18 cellular contexts compared by ENCODE assay signal in the genomic region with DNA sequence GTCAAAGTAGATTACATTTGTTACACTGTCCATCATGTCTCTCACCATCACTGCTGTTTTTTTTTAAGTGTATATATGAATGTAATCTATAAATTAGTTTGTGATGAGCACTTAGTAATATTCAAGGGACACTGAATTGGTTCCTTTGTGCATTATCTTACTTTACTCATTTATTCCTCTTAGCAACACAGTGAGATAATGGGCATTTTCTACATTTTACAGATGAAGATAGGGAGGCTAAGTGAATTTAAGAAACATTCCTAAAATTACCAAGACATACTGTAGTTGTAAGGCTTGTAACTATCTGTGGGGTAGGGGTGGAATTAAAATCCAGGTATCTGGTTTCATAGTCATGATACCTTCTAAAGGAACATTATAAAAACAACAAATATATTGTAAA. TPM values are rescaled to one million over a fixed set of nuclear protein-coding genes. Genes with fewer than 3 reads are reported as not detected.
DNase-seq lines count a peak whose midpoint lies in the region; ATAC-seq, FAIRE-seq and TF ChIP-seq lines count a peak whose summit lies in the region.
"Had no signal": no experiment of that assay in that cellular context is flagged by ENCODE, and none has a peak within 500 bp of the region (broad histone marks: within the 10 kb centered on the region; RNA-seq: fewer than 3 reads in every experiment).

No MANE protein-coding gene starts in this region.

- no peak overlapping the region for H3K56ac ChIP-seq in mesendoderm (ENCODE audit: low read length)

- TF ChIP-seq CTCF in astrocyte (IDR thresholded peaks at IDR 0.05; ENCODE audit: insufficient read depth, low read depth, low read length) (no peak), gastrocnemius medialis (IDR thresholded peaks at IDR 0.05 in 4 of 5, conservative IDR thresholded peaks at IDR 0.05 in 1 of 5) (no peak), GM20000 (IDR thresholded peaks at IDR 0.05; ENCODE audit: extremely low read depth, missing control alignments) (no peak)

- H3K27me3 ChIP-seq in astrocyte (ENCODE audit: insufficient read depth, low read length) (no peaks in the 10 kb centered on the region), mesendoderm (ENCODE audit: insufficient read depth, low read length, poor library complexity) (no peaks in the 10 kb centered on the region), gastrocnemius medialis (no peaks in the 10 kb centered on the region)

- intact Hi-C loops in gastrocnemius medialis (cut with DNase I; ENCODE audit: low total_unique reads): no loop called here

- no peak overlapping the region for H4K5ac ChIP-seq in mesendoderm (ENCODE audit: low read length)

- no peak overlapping the region for H3K18ac ChIP-seq in mesendoderm (ENCODE audit: low read length)

- ATAC-seq in gastrocnemius medialis (no peak), HG03342 (IDR thresholded peaks at IDR 0.05; ENCODE audit: unreplicated experiment) (no peak), GM18870 (IDR thresholded peaks at IDR 0.05; ENCODE audit: unreplicated experiment) (no peak)
- ATAC-seq: GM23338, HCT116 had no signal

- H2AK5ac ChIP-seq in mesendoderm (ENCODE audit: low read length): no peak overlapping the region

- peak; percentile 9 for FAIRE-seq in astrocyte (lab: Jason Lieb, UNC)
- FAIRE-seq: GM12892, GM19239 had no signal

- no peak for TF ChIP-seq POLR2A in gastrocnemius medialis (IDR thresholded peaks at IDR 0.05)

- no peak overlapping the region for H3K4me3 Mint-ChIP-seq in astrocyte (ENCODE audit: unreplicated experiment)
- H3K4me3 Mint-ChIP-seq: CD4-positive, alpha-beta memory T cell; GM23338; H9 had no signal

- H3K79me2 ChIP-seq in astrocyte (ENCODE audit: insufficient read depth, low read length) (no peaks in the 10 kb centered on the region), mesendoderm (ENCODE audit: control insufficient read depth, insufficient read depth, low read length) (no peaks in the 10 kb centered on the region)

- in situ Hi-C loops in gastrocnemius medialis (cut with MboI; ENCODE audit: low sequenced_read_pairs in 4 of 4): no loop called here

- no peak overlapping the region for H3K27ac ChIP-seq in astrocyte (ENCODE audit: low read depth, low read length)
- H3K27ac ChIP-seq in mesendoderm (ENCODE audit: low read depth, low read length): no peak overlapping the region
- peak overlapping the region; percentile 60 to 75 (median 68) for H3K27ac ChIP-seq in gastrocnemius medialis

- no peak overlapping the region for H2BK15ac ChIP-seq in mesendoderm (replicated peaks; ENCODE audit: low read depth)

- no peaks in the 10 kb centered on the region for H3K79me1 ChIP-seq in mesendoderm (ENCODE audit: low read length)

- no peak overlapping the region for H3K4ac ChIP-seq in mesendoderm (ENCODE audit: low read depth, low read length)

- H3K27me3 Mint-ChIP-seq in astrocyte (ENCODE audit: low read depth, unreplicated experiment): no peaks in the 10 kb centered on the region
- H3K27me3 Mint-ChIP-seq: CD4-positive, alpha-beta memory T cell had no signal

- no peaks in the 10 kb centered on the region for H3K9me3 Mint-ChIP-seq in astrocyte (ENCODE audit: unreplicated experiment)
- H3K9me3 Mint-ChIP-seq: CD4-positive, alpha-beta memory T cell; GM23338; H9 had no signal

- H3K36me3 ChIP-seq in astrocyte (ENCODE audit: insufficient read depth, low read length): no peaks in the 10 kb centered on the region
- no peaks in the 10 kb centered on the region for H3K36me3 ChIP-seq in mesendoderm (ENCODE audit: control insufficient read depth, insufficient read depth, low read length)
- peaks cover 0 to 19% of the 10 kb centered on the region in 2 donors for H3K36me3 ChIP-seq in gastrocnemius medialis

- no peak overlapping the region for H2AFZ ChIP-seq in astrocyte (ENCODE audit: low read depth, low read length)
- H2AFZ ChIP-seq: GM23338 had no signal

- H3K36me3 Mint-ChIP-seq in astrocyte (ENCODE audit: low read depth, unreplicated experiment): peaks cover 2% of the 10 kb centered on the region

- peaks cover 4% of the 10 kb centered on the region for H3K4me1 Mint-ChIP-seq in astrocyte (ENCODE audit: low read depth, unreplicated experiment)
- H3K4me1 Mint-ChIP-seq: CD4-positive, alpha-beta memory T cell; GM23338; H9 had no signal

- no peak overlapping the region for H3K23ac ChIP-seq in mesendoderm (ENCODE audit: low read length)

- H4K8ac ChIP-seq in mesendoderm (ENCODE audit: low read depth, low read length): no peak overlapping the region

- DNase-seq in astrocyte (ENCODE audit: low read depth) (no peak), mesendoderm (peak; percentile 8), gastrocnemius medialis (no peak), GM20000 (ENCODE audit: low spot score) (no peak)
- DNase-seq: C1 segment of cervical spinal cord; Calu3; CD4-positive, alpha-beta memory T cell; COR-L47; DMS53; DMS79 treated with DMSO at 0.1 percent for 48 hours; GF-D8; H9 had no signal

- H3K4me1 ChIP-seq in astrocyte (ENCODE audit: insufficient read depth, low read length) (peaks cover 8% of the 10 kb centered on the region), mesendoderm (ENCODE audit: control insufficient read depth, low read depth, low read length) (no peaks in the 10 kb centered on the region), gastrocnemius medialis (peaks cover 11 to 34% of the 10 kb centered on the region in 2 donors)

- no peak overlapping the region for H2BK120ac ChIP-seq in mesendoderm (ENCODE audit: low read depth, low read length)

- H3K9me3 ChIP-seq in astrocyte (ENCODE audit: insufficient read depth, low read depth, low read length): no peaks in the 10 kb centered on the region
- no peaks in the 10 kb centered on the region for H3K9me3 ChIP-seq in gastrocnemius medialis

- no peak overlapping the region for H3K27ac Mint-ChIP-seq in astrocyte (ENCODE audit: unreplicated experiment)
- H3K27ac Mint-ChIP-seq: GM23338, H9 had no signal

- H3K9ac ChIP-seq in astrocyte (ENCODE audit: low read length) (no peak overlapping the region), mesendoderm (ENCODE audit: low read length) (no peak overlapping the region)

- no peaks in the 10 kb centered on the region for H4K20me1 ChIP-seq in astrocyte (ENCODE audit: insufficient read depth, low read length)

- H3K4me3 ChIP-seq in astrocyte (ENCODE audit: insufficient read depth, low read depth, low read length): no peak overlapping the region
- no peak overlapping the region for H3K4me3 ChIP-seq in mesendoderm (ENCODE audit: low read length)
- no peak overlapping the region for H3K4me3 ChIP-seq in gastrocnemius medialis
- H3K4me3 ChIP-seq: GM23338 had no signal

- H3K4me2 ChIP-seq in astrocyte (ENCODE audit: low read length) (no peak overlapping the region), mesendoderm (ENCODE audit: low read length) (no peak overlapping the region)
- H3K4me2 ChIP-seq: GM23338 had no signal

- H2BK5ac ChIP-seq in mesendoderm (ENCODE audit: low read length): no peak overlapping the region

RNA-seq across cellular contexts. Expression of a gene that starts 33.9 kb away (rescaled TPM):
- total RNA-seq in astrocyte (37.6 and 40.7 TPM in 2 replicates), gastrocnemius medialis (10 to 100 TPM; 37.2 to 64.1 (median 51.2) TPM)
- polyA plus RNA-seq in mesendoderm (2013, experiment 1 of 2): 11.8 TPM
- polyA plus RNA-seq in mesendoderm (2013, experiment 2 of 2): 10.6 TPM

Comparison
In these comparisons a context has a peak if more than half of its experiments do, and no peak if none do; other contexts are left out.
1. H3K27ac ChIP-seq: peak in gastrocnemius medialis (4 of 4); none in astrocyte (single experiment) and mesendoderm (single experiment).